Comparison of ENCODE assay signal across 3 cellular contexts in genomic region chr13:80923907-80924306, GRCh38.
TF ChIP-seq lines count a peak whose summit lies in the region.

No MANE protein-coding gene starts in this region.

TF ChIP-seq in liver, 16 proteins besides CTCF, POLR2A, EP300 and RAD21 (continued from another document):
- TF ChIP-seq ZBTB33 (IDR thresholded peaks at IDR 0.05) (no peak), YY1 (IDR thresholded peaks at IDR 0.05) (no peak), EGR1 (IDR thresholded peaks at IDR 0.05; ENCODE audit: low read depth in 2 of 2) (no peak), REST (IDR thresholded peaks at IDR 0.05) (no peak), HNF4G (IDR thresholded peaks at IDR 0.05) (no peak), ATF3 (IDR thresholded peaks at IDR 0.05) (no peak), SP1 (IDR thresholded peaks at IDR 0.05) (no peak), RXRA (IDR thresholded peaks at IDR 0.05) (no peak), GABPA (IDR thresholded peaks at IDR 0.05 in 1 of 2, conservative IDR thresholded peaks at IDR 0.05 in 1 of 2) (no peak), MAX (IDR thresholded peaks at IDR 0.05) (no peak), TAF1 (conservative IDR thresholded peaks at IDR 0.05) (no peak), NR2F2 (IDR thresholded peaks at IDR 0.05) (no peak), JUND (IDR thresholded peaks at IDR 0.05) (no peak)
TF ChIP-seq in liver: peak in this region for 0.

TF ChIP-seq in HepG2, 621 proteins besides CTCF, POLR2A, EP300 and RAD21:
- TF ChIP-seq ZNF513 (CRISPR knock-in tag; conservative IDR thresholded peaks at IDR 0.05) = no peak
- no peak for TF ChIP-seq ZNF512 (CRISPR knock-in tag; IDR thresholded peaks at IDR 0.05)
- TF ChIP-seq ZNF619 (CRISPR knock-in tag; IDR thresholded peaks at IDR 0.05) = no peak
- no peak for TF ChIP-seq SIN3B (IDR thresholded peaks at IDR 0.05; ENCODE audit: low read length)
- TF ChIP-seq ZNF496 (CRISPR knock-in tag; IDR thresholded peaks at IDR 0.05; ENCODE audit: insufficient replicate concordance) = no peak
- TF ChIP-seq FOXO1 (CRISPR knock-in tag; IDR thresholded peaks at IDR 0.05) = no peak
- no peak for TF ChIP-seq ZNF235 (CRISPR knock-in tag; IDR thresholded peaks at IDR 0.05; ENCODE audit: borderline replicate concordance)
- no peak for TF ChIP-seq AFF4 (CRISPR knock-in tag; IDR thresholded peaks at IDR 0.05)
- TF ChIP-seq ATF3 (CRISPR knock-in tag; IDR thresholded peaks at IDR 0.05) = no peak
- TF ChIP-seq ZFAT (CRISPR knock-in tag; conservative IDR thresholded peaks at IDR 0.05) = no peak
- TF ChIP-seq ISL2 (CRISPR knock-in tag; IDR thresholded peaks at IDR 0.05) = no peak
- TF ChIP-seq ZNF614 (CRISPR knock-in tag; IDR thresholded peaks at IDR 0.05; ENCODE audit: borderline replicate concordance) = no peak
- TF ChIP-seq RARG (CRISPR knock-in tag; IDR thresholded peaks at IDR 0.05; ENCODE audit: low read depth) = no peak
TF ChIP-seq in HepG2: peak in this region for 0.

TF ChIP-seq in WTC11, 78 proteins besides CTCF, POLR2A, EP300 and RAD21 (continued from another document):
- TF ChIP-seq AFF4 (CRISPR knock-in tag; IDR thresholded peaks at IDR 0.05; ENCODE audit: borderline replicate concordance) (no peak), ZBTB43 (CRISPR knock-in tag; IDR thresholded peaks at IDR 0.05) (no peak), IRF2 (CRISPR knock-in tag; IDR thresholded peaks at IDR 0.05; ENCODE audit: borderline replicate concordance, low read depth) (no peak), ZNF263 (CRISPR knock-in tag; IDR thresholded peaks at IDR 0.05; ENCODE audit: low read depth) (no peak), ZNF512 (CRISPR knock-in tag; IDR thresholded peaks at IDR 0.05; ENCODE audit: borderline replicate concordance) (no peak), ZNF423 (CRISPR knock-in tag; IDR thresholded peaks at IDR 0.05) (no peak), MLX (CRISPR knock-in tag; IDR thresholded peaks at IDR 0.05) (no peak), ATF6 (CRISPR knock-in tag; IDR thresholded peaks at IDR 0.05) (no peak), STAT6 (CRISPR knock-in tag; conservative IDR thresholded peaks at IDR 0.05; ENCODE audit: low read depth) (no peak), ZSCAN18 (CRISPR knock-in tag; IDR thresholded peaks at IDR 0.05) (no peak)
